Comparison of ENCODE assay signal across 33 cellular contexts in genomic region chr11:70806461-70807194, GRCh38.
"Had no signal": no experiment of that assay in that cellular context is flagged by ENCODE, and none has a peak within 500 bp of the region (broad histone marks: within the 10 kb centered on the region; RNA-seq: fewer than 3 reads in every experiment).

No MANE protein-coding gene starts in this region.

- ATAC-seq: activated CD8-positive, alpha-beta T cell treated with anti-CD3 and anti-CD28 coated beads for 36 hours; activated naive CD4-positive, alpha-beta T cell treated with anti-CD3 and anti-CD28 coated beads, Interleukin-2, amount 50 U/mL, for 72 hours; activated T-cell treated with anti-CD3 and anti-CD28 coated beads, Interleukin-2, amount 50 U/mL, for 4 hours; activated T-cell treated with anti-CD3 and anti-CD28 coated beads, Interleukin-2, amount 50 U/mL, for 72 hours; activated T-helper 17 cell treated with anti-CD3 and anti-CD28 coated beads, Interleukin-2, amount 50 U/mL, for 72 hours; body of pancreas had no signal

- H3K36me3 ChIP-seq: adrenal gland, brain microvascular endothelial cell, breast epithelium had no signal

- DNase-seq: activated B cell treated with CpG ODN at 0.5 μM for 24 hours; activated CD4-positive, alpha-beta memory T cell treated with anti-CD3 and anti-CD28 coated beads for 36 hours; activated CD4-positive, alpha-beta T cell treated with anti-CD3 and anti-CD28 coated beads for 4 hours; activated CD4-positive, alpha-beta T cell treated with anti-CD3 and anti-CD28 coated beads, Interleukin-2, amount 10 ng/mL, durations not matched to agents 24 days and 14 days; activated CD4-positive, alpha-beta T cell treated with anti-CD3 and anti-CD28 coated beads, Interleukin-2, amount 50 U/mL, for 1 hour; activated CD4-positive, alpha-beta T cell treated with anti-CD3 and anti-CD28 coated beads, Interleukin-2, amount 50 U/mL, for 4 hours; activated CD4-positive, CD25-positive, alpha-beta regulatory T cell treated with anti-CD3 and anti-CD28 coated beads, Interleukin-2, amount 50 U/mL, for 72 hours; activated CD8-positive, alpha-beta memory T cell treated with anti-CD3 and anti-CD28 coated beads, Interleukin-2, amount 50 U/mL, for 4 hours; activated CD8-positive, alpha-beta T cell treated with anti-CD3 and anti-CD28 coated beads for 36 hours; activated effector memory CD4-positive, alpha-beta T cell treated with anti-CD3 and anti-CD28 coated beads, Interleukin-2, amount 50 U/mL, for 16 hours; activated gamma-delta T cell treated with Interleukin-2 at 50 U/mL for 16 hours; activated naive CD4-positive, alpha-beta T cell; activated naive CD4-positive, alpha-beta T cell treated with anti-CD3 and anti-CD28 coated beads for 36 hours; activated naive CD4-positive, alpha-beta T cell treated with anti-CD3 and anti-CD28 coated beads, Interleukin-2, amount 50 U/mL, for 16 hours; activated naive CD8-positive, alpha-beta T cell treated with anti-CD3 and anti-CD28 coated beads for 36 hours; activated T-cell treated with anti-CD3 and anti-CD28 coated beads for 4 hours; activated T-cell treated with anti-CD3 and anti-CD28 coated beads, Interleukin-2, amount 50 U/mL, for 1 hour; activated T-cell treated with anti-CD3 and anti-CD28 coated beads, Interleukin-2, amount 50 U/mL, for 4 hours; activated T-cell treated with anti-CD3 and anti-CD28 coated beads, Interleukin-2, amount 50 U/mL, for 72 hours; adrenal gland; amniotic stem cell; aorta; body of pancreas; brain microvascular endothelial cell; central memory CD4-positive, alpha-beta T cell; T-helper 2 cell; T-helper 9 cell had no signal

- H3K9me3 ChIP-seq: adrenal gland, body of pancreas, breast epithelium had no signal

- H3K4me1 ChIP-seq: adrenal gland, body of pancreas, breast epithelium had no signal

- H3K27me3 ChIP-seq: adrenal gland, body of pancreas, brain microvascular endothelial cell, breast epithelium had no signal

- H3K27ac ChIP-seq: adrenal gland, body of pancreas, brain microvascular endothelial cell, breast epithelium, VCaP had no signal

- FAIRE-seq: astrocyte, TTC549 had no signal

- H3K4me3 ChIP-seq: adrenal gland, body of pancreas, breast epithelium had no signal
